In genomic region chr10:63562857-63563256, GRCh38 we compare ENCODE assay signal across 22 cellular contexts.
"Had no signal": no experiment of that assay in that cellular context is flagged by ENCODE, and none has a peak within 500 bp of the region (broad histone marks: within the 10 kb centered on the region; RNA-seq: fewer than 3 reads in every experiment).

No MANE protein-coding gene starts in this region.

- H3K36me3 ChIP-seq: lower lobe of right lung, thoracic aorta had no signal

- H3K4me1 ChIP-seq: lower lobe of right lung had no signal

- H3K27ac ChIP-seq: lower lobe of right lung, thoracic aorta, upper lobe of left lung had no signal

- H3K4me3 ChIP-seq: lower lobe of right lung, thoracic aorta, upper lobe of left lung had no signal

- DNase-seq: activated CD4-positive, alpha-beta T cell treated with anti-CD3 and anti-CD28 coated beads for 48 hours; activated CD4-positive, CD25-positive, alpha-beta regulatory T cell; activated CD8-positive, alpha-beta memory T cell treated with anti-CD3 and anti-CD28 coated beads, Interleukin-2, amount 10 ng/mL, durations not matched to agents 7 days and 5 days; activated CD8-positive, alpha-beta T cell treated with anti-CD3 and anti-CD28 coated beads for 36 hours; activated gamma-delta T cell; activated T-cell treated with anti-CD3 and anti-CD28 coated beads for 4 hours; aorta; central memory CD4-positive, alpha-beta T cell; dermis blood vessel endothelial cell; effector CD8-positive, alpha-beta T cell; erythroblast; foreskin fibroblast; kidney; lower lobe of right lung; naive thymus-derived CD4-positive, alpha-beta T cell; occipital lobe; posterior cingulate gyrus; stimulated activated CD4-positive, alpha-beta T cell treated with anti-CD3 and anti-CD28 coated beads, Interleukin-2, amount 100 ng/mL, for 48 hours; stimulated activated CD8-positive, alpha-beta memory T cell treated with anti-CD3 and anti-CD28 coated beads, Interleukin-4, amount 100 ng/mL, for 48 hours; stimulated activated naive CD4-positive, alpha-beta T cell; upper lobe of left lung had no signal

- ATAC-seq: activated CD8-positive, alpha-beta memory T cell treated with anti-CD3 and anti-CD28 coated beads, Interleukin-2, amount 10 ng/mL, durations not matched to agents 7 days and 5 days; activated CD8-positive, alpha-beta T cell treated with anti-CD3 and anti-CD28 coated beads for 36 hours; lower lobe of right lung had no signal

- H3K9me3 ChIP-seq: lower lobe of right lung, thoracic aorta, upper lobe of left lung had no signal

- H3K27me3 ChIP-seq: upper lobe of left lung had no signal
